ENCODE assay signal across 17 cellular contexts in genomic region chr7:46775776-46776175, GRCh38.
A peak's percentile ranks its signal among the peaks of the same experiment; 100 is the strongest.
DNase-seq lines count a peak whose midpoint lies in the region; ATAC-seq and TF ChIP-seq lines count a peak whose summit lies in the region.
"Had no signal": no experiment of that assay in that cellular context is flagged by ENCODE, and none has a peak within 500 bp of the region (broad histone marks: within the 10 kb centered on the region; RNA-seq: fewer than 3 reads in every experiment).

No MANE protein-coding gene starts in this region.

- no peak overlapping the region for H3K4me3 Mint-ChIP-seq in mesothelial cell of epicardium
- no peak overlapping the region for H3K4me3 Mint-ChIP-seq in T-helper 17 cell

- peaks cover 26% of the 10 kb centered on the region for H3K9me3 Mint-ChIP-seq in mesothelial cell of epicardium

- H3K4me3 ChIP-seq in choroid plexus epithelial cell (ENCODE audit: low read depth, low read length) = no peak overlapping the region
- no peak overlapping the region for H3K4me3 ChIP-seq in osteoblast (ENCODE audit: insufficient read depth, low read length)
- H3K4me3 ChIP-seq: SJSA1 had no signal

- no peak overlapping the region for H3K4me2 ChIP-seq in osteoblast (ENCODE audit: insufficient read depth, low read length)

- peak; percentile 59 for DNase-seq in AG09319 (ENCODE audit: extremely low read depth, low read depth)
- peak; percentile 59 for DNase-seq in GM04503 (ENCODE audit: low read depth)
- peak; percentile 46 for DNase-seq in choroid plexus epithelial cell (ENCODE audit: low read depth)
- no peak for DNase-seq in osteoblast (ENCODE audit: insufficient read length, low spot score, missing footprints)
- DNase-seq in activated T-cell treated with anti-CD3 and anti-CD28 coated beads, Interleukin-2, amount 50 U/mL, for 1 hour = no peak
- DNase-seq in mesothelial cell of epicardium (ENCODE audit: low spot score in 2 of 2, unreplicated experiment in 2 of 2) = no peak
- DNase-seq in middle frontal gyrus (ENCODE audit: extremely low spot score, low spot score) = no peak
- no peak for DNase-seq in T-helper 17 cell
- DNase-seq: C1 segment of cervical spinal cord, DMS153, H7, Kasumi-1, NCI-H1930, NCI-H2171 treated with DMSO at 0.1 percent for 48 hours, NCI-H774 had no signal

- TF ChIP-seq CTCF in AG09319 (IDR thresholded peaks at IDR 0.05; ENCODE audit: low read depth, low read length) (no peak), choroid plexus epithelial cell (conservative IDR thresholded peaks at IDR 0.05; ENCODE audit: low read depth, low read length) (no peak), osteoblast (IDR thresholded peaks at IDR 0.05; ENCODE audit: extremely low read depth, low read depth, low read length) (no peak), mesothelial cell of epicardium (IDR thresholded peaks at IDR 0.05; ENCODE audit: unreplicated experiment) (no peak)

- peaks cover 21% of the 10 kb centered on the region for H3K4me1 ChIP-seq in osteoblast (ENCODE audit: insufficient read depth, low read length)
- H3K4me1 ChIP-seq: SJSA1 had no signal

- H3K79me2 ChIP-seq in osteoblast (ENCODE audit: insufficient read depth, low read length) = no peaks in the 10 kb centered on the region

- peak overlapping the region; percentile 70 for H3K27ac ChIP-seq in osteoblast (ENCODE audit: low read depth, low read length)
- H3K27ac ChIP-seq: RWPE1, SJSA1 had no signal

- no peak overlapping the region for H3K27ac Mint-ChIP-seq in mesothelial cell of epicardium
- H3K27ac Mint-ChIP-seq in T-helper 17 cell = no peak overlapping the region

- H3K27me3 Mint-ChIP-seq in mesothelial cell of epicardium (ENCODE audit: low read depth) = no peaks in the 10 kb centered on the region
- no peaks in the 10 kb centered on the region for H3K27me3 Mint-ChIP-seq in T-helper 17 cell

- peak overlapping the region; percentile 2 for H2AFZ ChIP-seq in osteoblast (ENCODE audit: low read length)

- H3K36me3 Mint-ChIP-seq in mesothelial cell of epicardium (peaks cover 17% of the 10 kb centered on the region), T-helper 17 cell (ENCODE audit: low read depth) (no peaks in the 10 kb centered on the region)

- no peaks in the 10 kb centered on the region for H3K9me3 ChIP-seq in osteoblast (ENCODE audit: low read depth, low read length)
- no peaks in the 10 kb centered on the region for H3K9me3 ChIP-seq in T-helper 17 cell (ENCODE audit: control insufficient read depth, low read length, poor library complexity, severe bottlenecking)
- H3K9me3 ChIP-seq: SJSA1 had no signal

- H3K4me1 Mint-ChIP-seq in mesothelial cell of epicardium (peaks cover 19% of the 10 kb centered on the region), T-helper 17 cell (no peaks in the 10 kb centered on the region)

- no peaks in the 10 kb centered on the region for H4K20me1 ChIP-seq in osteoblast (ENCODE audit: insufficient read depth, low read length)

- no peak for ATAC-seq in T-helper 17 cell

- H3K27me3 ChIP-seq in osteoblast (ENCODE audit: insufficient read depth, low read length) = no peaks in the 10 kb centered on the region
- H3K27me3 ChIP-seq: SJSA1 had no signal

- no peaks in the 10 kb centered on the region for H3K36me3 ChIP-seq in osteoblast (ENCODE audit: insufficient read depth, low read length)
- H3K36me3 ChIP-seq: SJSA1 had no signal

Comparison
In these comparisons a context has a peak if more than half of its experiments do, and no peak if none do; other contexts are left out.
1. DNase-seq: peak in AG09319 (single experiment), GM04503 (single experiment) and choroid plexus epithelial cell (single experiment); none in osteoblast (single experiment), activated T-cell treated with anti-CD3 and anti-CD28 coated beads, Interleukin-2, amount 50 U/mL, for 1 hour (single experiment), mesothelial cell of epicardium (0 of 2), middle frontal gyrus (single experiment) and T-helper 17 cell (0 of 3).